1 cellular context compared by ENCODE assay signal in genomic region chr3:133865136-133865855, GRCh38.
TF ChIP-seq lines count a peak whose summit lies in the region.

No MANE protein-coding gene starts in this region.

TF ChIP-seq in H1, 55 proteins besides CTCF, POLR2A, EP300 and RAD21 (continued from another document):
- no peak for TF ChIP-seq CBX8 (IDR thresholded peaks at IDR 0.05; ENCODE audit: borderline replicate concordance, low read depth, low read length)
- no peak for TF ChIP-seq SP4 (IDR thresholded peaks at IDR 0.05; ENCODE audit: low read length)
- no peak for TF ChIP-seq FOSL1 (IDR thresholded peaks at IDR 0.05; ENCODE audit: insufficient read depth, low read depth, low read length)
- TF ChIP-seq RNF2 (IDR thresholded peaks at IDR 0.05; ENCODE audit: borderline replicate concordance, low read depth, low read length, missing control alignments, poor library complexity, severe bottlenecking) = no peak
- TF ChIP-seq E2F6 (IDR thresholded peaks at IDR 0.05) = no peak
- TF ChIP-seq CHD7 (IDR thresholded peaks at IDR 0.05; ENCODE audit: insufficient replicate concordance, low read length) = no peak
- no peak for TF ChIP-seq KDM1A (IDR thresholded peaks at IDR 0.05; ENCODE audit: borderline replicate concordance, low read length)
- TF ChIP-seq MAFK (IDR thresholded peaks at IDR 0.05; ENCODE audit: low read depth, low read length) = no peak
- no peak for TF ChIP-seq CEBPB (IDR thresholded peaks at IDR 0.05; ENCODE audit: low read depth, low read length)
- TF ChIP-seq BACH1 (IDR thresholded peaks at IDR 0.05; ENCODE audit: low read length) = no peak
- TF ChIP-seq PHF8 (conservative IDR thresholded peaks at IDR 0.05; ENCODE audit: low read depth, low read length) = no peak
